8 cellular contexts compared by ENCODE assay signal in the genomic region with DNA sequence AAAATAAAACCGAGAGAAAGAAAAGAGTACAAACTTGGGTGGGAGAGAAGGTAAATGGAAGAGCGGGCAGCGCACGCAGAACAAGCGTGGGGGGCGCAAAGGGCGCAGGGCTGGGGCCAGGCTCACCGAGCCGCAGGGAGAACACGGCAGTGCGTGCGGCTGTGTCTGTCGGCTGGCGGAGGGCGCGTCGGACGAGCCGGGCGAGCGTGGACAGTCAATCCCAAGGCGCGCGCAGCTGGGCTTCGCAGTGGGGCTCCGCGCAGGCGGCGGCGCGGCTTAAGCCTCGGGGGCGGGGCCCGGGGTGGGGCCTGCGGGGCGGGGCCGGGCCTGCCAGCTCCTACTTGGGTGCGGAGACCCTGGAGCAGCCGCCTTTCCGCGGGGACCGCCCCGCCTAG. TPM values are rescaled to one million over a fixed set of nuclear protein-coding genes. Genes with fewer than 3 reads are reported as not detected.
A peak's percentile ranks its signal among the peaks of the same experiment; 100 is the strongest.
DNase-seq lines count a peak whose midpoint lies in the region; ATAC-seq and TF ChIP-seq lines count a peak whose summit lies in the region.

TSS of gene UCP2 (minus strand) at position 249 of the 395 bp plus-strand sequence. CDS start 4,465 bp downstream, outside the sequence.

- no peak within 1 kb of the TSS for H3K27ac Mint-ChIP-seq in MCF 10A (ENCODE audit: low read depth, unreplicated experiment)

- intact Hi-C loops in MCF 10A (cut with micrococcal nuclease), result no loop called here

- no peaks in the 10 kb centered on the region for H3K9me3 Mint-ChIP-seq in MCF 10A (ENCODE audit: unreplicated experiment)

- peak; percentile 16 for ATAC-seq in HG03060 (IDR thresholded peaks at IDR 0.05; ENCODE audit: low read depth, unreplicated experiment)

- CTCF ChIA-PET in MCF 10A (lab: Yijun Ruan, JAX), result interaction anchor here (0.5 to 2.1 kb wide), 2 partner anchors 19 to 737 kb away, joined by 3 to 8 read pairs; no protein-coding TSS in a partner anchor

- no peak within 1 kb of the TSS for H3K4me3 Mint-ChIP-seq in MCF 10A (ENCODE audit: unreplicated experiment)

- no peaks in the 10 kb centered on the region for H3K36me3 Mint-ChIP-seq in MCF 10A (ENCODE audit: insufficient read depth, unreplicated experiment)

- TF ChIP-seq CTCF in MCF 10A (IDR thresholded peaks at IDR 0.05; ENCODE audit: unreplicated experiment), result no peak
- TF ChIP-seq CTCF in WI38 (IDR thresholded peaks at IDR 0.05; ENCODE audit: low read depth, low read length), result no peak
- no peak for TF ChIP-seq CTCF in cardiac fibroblast (IDR thresholded peaks at IDR 0.05; ENCODE audit: low read depth, low read length)

- POLR2A ChIA-PET in MCF 10A (lab: Yijun Ruan, JAX), result no interaction called here

- peak; percentile 89 to 95 for DNase-seq in T47D (ENCODE audit: low read depth in 1 of 2, low spot score in 1 of 2)
- DNase-seq in MCF 10A (ENCODE audit: unreplicated experiment), result no peak
- DNase-seq in NCI-H2171 treated with DMSO at 0.1 percent for 48 hours (lab: John Stamatoyannopoulos, UW), result peak; percentile 86
- DNase-seq in cardiac fibroblast (ENCODE audit: low read depth in 2 of 2), result peak in 1 of 2 donors; percentile 64
- peak; percentile 97 for DNase-seq in islet precursor cell
- DNase-seq in stimulated activated CD4-positive, alpha-beta T cell treated with anti-CD3 and anti-CD28 coated beads, Interleukin-12 subunit alpha, Interleukin-12 subunit beta, amount 100 ng/mL, for 48 hours (ENCODE audit: low read depth in 2 of 3, low spot score in 1 of 3), result peak; percentile 78 to 90 (median 78)

- H3K4me3 ChIP-seq in WI38 (ENCODE audit: low read depth, low read length) (peak within 1 kb of the TSS; percentile 74), cardiac fibroblast (replicated peaks in 1 of 2; ENCODE audit: low read depth in 2 of 2, low read length in 2 of 2) (peak within 1 kb of the TSS; percentile 57 to 61)

- BruUV-seq in MCF 10A (replicated peaks; lab: Mats Ljungman, UMichigan), result no TSS peak

- peaks cover 6% of the 10 kb centered on the region for H3K4me1 Mint-ChIP-seq in MCF 10A (ENCODE audit: insufficient read depth, unreplicated experiment)

- no peaks in the 10 kb centered on the region for H3K27me3 Mint-ChIP-seq in MCF 10A (ENCODE audit: insufficient read depth, unreplicated experiment)

- in situ Hi-C loops in T47D (cut with HindIII; ENCODE audit: low pct_unique_long_range_greater_than_20kb, low sequenced_read_pairs), result no loop called here

RNA-seq across cellular contexts. Expression of gene UCP2, which starts in this region (rescaled TPM):
- not detected in 2 replicates for total RNA-seq in MCF 10A (2022)
